Comparison of ENCODE assay signal across 8 cellular contexts in genomic region chr19:15452111-15453047, GRCh38. TPM values are rescaled to one million over a fixed set of nuclear protein-coding genes. Genes with fewer than 3 reads are reported as not detected.
A peak's percentile ranks its signal among the peaks of the same experiment; 100 is the strongest.
DNase-seq lines count a peak whose midpoint lies in the region; ATAC-seq and TF ChIP-seq lines count a peak whose summit lies in the region.

No MANE protein-coding gene starts in this region.

- H3K9me3 ChIP-seq in HUES6 (ENCODE audit: control insufficient read depth, insufficient read depth, low read depth, low read length) (no peaks in the 10 kb centered on the region), adipocyte (ENCODE audit: control insufficient read depth, low read length) (no peaks in the 10 kb centered on the region), left ventricle myocardium inferior (replicated peaks) (no peaks in the 10 kb centered on the region)

- TF ChIP-seq CTCF in left ventricle myocardium inferior (IDR thresholded peaks at IDR 0.05; ENCODE audit: borderline replicate concordance) (no peak), progenitor cell of endocrine pancreas (IDR thresholded peaks at IDR 0.05; ENCODE audit: unreplicated experiment) (no peak)

- H3K4me1 ChIP-seq in HUES6 (ENCODE audit: control insufficient read depth, insufficient read depth, low read length) = peaks cover 18% of the 10 kb centered on the region
- H3K4me1 ChIP-seq in adipocyte (ENCODE audit: control insufficient read depth, insufficient read depth, low read length) = peaks cover 12% of the 10 kb centered on the region
- peaks cover 36% of the 10 kb centered on the region for H3K4me1 ChIP-seq in left ventricle myocardium inferior

- no peak overlapping the region for H3K27ac Mint-ChIP-seq in progenitor cell of endocrine pancreas

- intact Hi-C loops in left ventricle myocardium inferior (cut with micrococcal nuclease) = no loop called here

- ATAC-seq in HG03108 (IDR thresholded peaks at IDR 0.05; ENCODE audit: unreplicated experiment) (no peak), HG03095 (IDR thresholded peaks at IDR 0.05; ENCODE audit: unreplicated experiment) (no peak)

- H3K9me3 Mint-ChIP-seq in progenitor cell of endocrine pancreas (ENCODE audit: low read depth) = no peaks in the 10 kb centered on the region

- H3K4me3 Mint-ChIP-seq in progenitor cell of endocrine pancreas (ENCODE audit: low read depth) = peak overlapping the region; percentile 21

- H3K4me1 Mint-ChIP-seq in progenitor cell of endocrine pancreas (ENCODE audit: low read depth) = peaks cover 11% of the 10 kb centered on the region

- peaks cover 40% of the 10 kb centered on the region for H3K27me3 Mint-ChIP-seq in progenitor cell of endocrine pancreas

- H3K4me3 ChIP-seq in HUES6 (ENCODE audit: low read depth, low read length) (peak overlapping the region; percentile 66), adipocyte (ENCODE audit: low read length) (peak overlapping the region; percentile 70), left ventricle myocardium inferior (peak overlapping the region; percentile 68)

- H3K9ac ChIP-seq in HUES6 (ENCODE audit: low read length) (peak overlapping the region; percentile 38), adipocyte (ENCODE audit: low read length) (peak overlapping the region; percentile 64)

- peaks cover 4% of the 10 kb centered on the region for H3K36me3 Mint-ChIP-seq in progenitor cell of endocrine pancreas (ENCODE audit: insufficient read depth)

- H3K27me3 ChIP-seq in HUES6 (ENCODE audit: control insufficient read depth, insufficient read depth, low read length) (peaks cover 49% of the 10 kb centered on the region), adipocyte (replicated peaks; ENCODE audit: control insufficient read depth, insufficient read depth, low read length) (peaks cover 30% of the 10 kb centered on the region), left ventricle myocardium inferior (ENCODE audit: low read depth) (peaks cover 37% of the 10 kb centered on the region)

- H3K27ac ChIP-seq in HUES6 (ENCODE audit: low read depth, low read length) (no peak overlapping the region), left ventricle myocardium inferior (replicated peaks) (peak overlapping the region; percentile 94)

- H3K36me3 ChIP-seq in HUES6 (ENCODE audit: control insufficient read depth, insufficient read depth, low read length) = no peaks in the 10 kb centered on the region
- no peaks in the 10 kb centered on the region for H3K36me3 ChIP-seq in adipocyte (ENCODE audit: control insufficient read depth, insufficient read depth, low read length, severe bottlenecking)
- H3K36me3 ChIP-seq in left ventricle myocardium inferior = no peaks in the 10 kb centered on the region

- peak; percentile 61 for DNase-seq in DMS 273 treated with DMSO at 0.1 percent for 48 hours (lab: John Stamatoyannopoulos, UW)
- peak; percentile 71 for DNase-seq in adipocyte (ENCODE audit: low read depth)
- peak; percentile 91 for DNase-seq in left ventricle myocardium inferior
- DNase-seq in progenitor cell of endocrine pancreas (ENCODE audit: low spot score, unreplicated experiment) = peak; percentile 44
- no peak for DNase-seq in activated CD8-positive, alpha-beta memory T cell treated with anti-CD3 and anti-CD28 coated beads for 24 hours

RNA-seq across cellular contexts. Expression of gene WIZ, which starts 2.6 kb away (rescaled TPM):
- total RNA-seq in left ventricle myocardium inferior (25.3 TPM), progenitor cell of endocrine pancreas (60.6 and 61.6 TPM in 2 replicates)

RNA-seq across cellular contexts. Expression of gene RASAL3, which starts 12.0 kb away (rescaled TPM):
- total RNA-seq in left ventricle myocardium inferior (1.5 TPM), progenitor cell of endocrine pancreas (not detected in 2 replicates)

RNA-seq across cellular contexts. Expression of gene PGLYRP2, which starts 26.9 kb away (rescaled TPM):
- total RNA-seq in left ventricle myocardium inferior (not detected), progenitor cell of endocrine pancreas (not detected in 2 replicates)

RNA-seq across cellular contexts. Expression of gene AKAP8L, which starts 33.6 kb away (rescaled TPM):
- total RNA-seq in left ventricle myocardium inferior (74.5 TPM), progenitor cell of endocrine pancreas (208 and 228 TPM in 2 replicates)

RNA-seq across cellular contexts. Expression of gene CYP4F22, which starts 55.9 kb away (rescaled TPM):
- total RNA-seq in left ventricle myocardium inferior (not detected), progenitor cell of endocrine pancreas (not detected in 2 replicates)
